In genomic region chrX:118727686-118728339, GRCh38 we compare ENCODE assay signal across 8 cellular contexts. TPM values are rescaled to one million over a fixed set of nuclear protein-coding genes. Genes with fewer than 3 reads are reported as not detected.
DNase-seq lines count a peak whose midpoint lies in the region; ATAC-seq and TF ChIP-seq lines count a peak whose summit lies in the region.

No MANE protein-coding gene starts in this region.

- CTCF ChIA-PET in activated CD8-positive, alpha-beta T cell treated with anti-CD3 and anti-CD28 coated beads for 36 hours (lab: Charles Lee): no interaction called here

- H3K4me1 Mint-ChIP-seq in activated CD8-positive, alpha-beta T cell treated with anti-CD3 and anti-CD28 coated beads for 36 hours (ENCODE audit: low read depth): peaks cover 4% of the 10 kb centered on the region

- peaks cover 19% of the 10 kb centered on the region for H3K27me3 Mint-ChIP-seq in activated CD8-positive, alpha-beta T cell treated with anti-CD3 and anti-CD28 coated beads for 36 hours

- intact Hi-C loops in activated CD8-positive, alpha-beta T cell treated with anti-CD3 and anti-CD28 coated beads for 36 hours (cut with micrococcal nuclease): no loop called here
- intact Hi-C loops in cardiac septum (cut with DNase I) (no loop called here), posterior vena cava (cut with DNase I) (no loop called here)

- H3K36me3 Mint-ChIP-seq in activated CD8-positive, alpha-beta T cell treated with anti-CD3 and anti-CD28 coated beads for 36 hours (ENCODE audit: low read depth): no peaks in the 10 kb centered on the region

- peak; percentile 15 for ATAC-seq in HG02588 (IDR thresholded peaks at IDR 0.05; ENCODE audit: unreplicated experiment)
- peak; percentile 13 for ATAC-seq in activated CD8-positive, alpha-beta T cell treated with anti-CD3 and anti-CD28 coated beads for 36 hours

- DNase-seq in GM03348 (ENCODE audit: low spot score): peak; percentile 40
- no peak for DNase-seq in activated CD8-positive, alpha-beta T cell treated with anti-CD3 and anti-CD28 coated beads for 36 hours
- peak; percentile 76 for DNase-seq in cardiac septum (ENCODE audit: low spot score)
- DNase-seq in posterior vena cava (ENCODE audit: low spot score): peak; percentile 86
- DNase-seq in DMS153 (lab: John Stamatoyannopoulos, UW): no peak
- no peak for DNase-seq in D341Med (ENCODE audit: low spot score)
- DNase-seq in NCI-H2171 treated with DMSO at 0.1 percent for 48 hours (lab: John Stamatoyannopoulos, UW): no peak

- H3K9me3 Mint-ChIP-seq in activated CD8-positive, alpha-beta T cell treated with anti-CD3 and anti-CD28 coated beads for 36 hours: no peaks in the 10 kb centered on the region

- no peak overlapping the region for H3K27ac Mint-ChIP-seq in activated CD8-positive, alpha-beta T cell treated with anti-CD3 and anti-CD28 coated beads for 36 hours

- POLR2A ChIA-PET in activated CD8-positive, alpha-beta T cell treated with anti-CD3 and anti-CD28 coated beads for 36 hours (lab: Charles Lee): no interaction called here

- no peak for TF ChIP-seq CTCF in activated CD8-positive, alpha-beta T cell treated with anti-CD3 and anti-CD28 coated beads for 36 hours (IDR thresholded peaks at IDR 0.05)

- H3K4me3 Mint-ChIP-seq in activated CD8-positive, alpha-beta T cell treated with anti-CD3 and anti-CD28 coated beads for 36 hours: peak overlapping the region; percentile 53

RNA-seq across cellular contexts. Expression of gene IL13RA1, which starts 0.4 kb away (rescaled TPM):
- total RNA-seq in activated CD8-positive, alpha-beta T cell treated with anti-CD3 and anti-CD28 coated beads for 36 hours: under 1 TPM in 1 of 2 experiments, not detected in 1; 0.18 TPM
- 20.7 TPM for total RNA-seq in cardiac septum
- total RNA-seq in posterior vena cava: 10 to 100 TPM; 54.1 to 79.0 TPM

Comparison
In these comparisons a context has a peak if more than half of its experiments do, and no peak if none do; other contexts are left out.
1. DNase-seq: peak in GM03348 (single experiment), cardiac septum (single experiment) and posterior vena cava (single experiment); none in activated CD8-positive, alpha-beta T cell treated with anti-CD3 and anti-CD28 coated beads for 36 hours (single experiment), DMS153 (single experiment), D341Med (single experiment) and NCI-H2171 treated with DMSO at 0.1 percent for 48 hours (single experiment).
2. RNA of gene IL13RA1, which starts 0.4 kb away (total RNA-seq): 54.1 to 79.0 TPM in posterior vena cava and 20.7 TPM in cardiac septum (single experiment); 0.18 TPM in activated CD8-positive, alpha-beta T cell treated with anti-CD3 and anti-CD28 coated beads for 36 hours; every median in the first group is over 10 times any median in the second.